Comparison of ENCODE assay signal across 10 cellular contexts in the genomic region with DNA sequence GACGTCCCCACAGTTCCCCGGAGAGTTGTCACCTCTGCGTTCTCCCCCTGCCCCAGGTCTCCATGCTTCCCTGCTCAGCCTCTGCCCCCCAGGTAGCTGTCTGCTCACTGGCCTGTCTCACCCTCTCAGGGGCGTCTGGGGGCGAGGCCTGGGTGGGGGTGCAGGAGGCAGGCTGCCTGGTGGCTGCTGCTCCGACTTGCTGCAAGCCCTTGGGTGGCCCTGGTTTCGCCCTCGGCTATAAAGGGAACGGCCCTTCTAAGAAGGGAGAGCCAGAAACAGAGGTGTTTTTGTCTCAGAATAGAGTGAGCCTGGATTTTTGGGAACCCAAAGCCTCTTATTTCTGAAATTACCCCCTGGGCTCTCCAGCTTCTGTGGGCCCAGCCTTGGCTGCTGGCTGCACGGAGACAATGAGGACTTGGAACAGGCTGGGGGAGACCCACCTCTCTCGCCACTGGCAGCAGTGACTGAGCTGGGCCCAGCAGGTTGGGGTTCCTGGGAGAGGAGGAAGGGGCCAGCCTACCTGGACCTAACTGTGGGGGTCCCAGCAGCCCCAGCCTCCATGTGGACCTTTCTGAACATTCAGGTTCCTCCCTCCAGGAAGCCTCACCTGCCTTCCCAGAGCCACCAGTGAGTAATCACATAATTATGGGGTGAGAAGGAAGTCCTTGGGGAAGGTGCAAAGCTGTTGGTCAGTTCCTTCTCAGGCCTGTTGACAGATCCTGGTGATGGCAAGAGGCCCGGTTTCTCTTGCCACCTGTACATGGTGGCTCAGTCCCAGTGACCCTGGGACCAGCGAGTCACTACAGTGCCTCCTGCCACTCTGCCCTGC. TPM values are rescaled to one million over a fixed set of nuclear protein-coding genes. Genes with fewer than 3 reads are reported as not detected.
DNase-seq lines count a peak whose midpoint lies in the region; ATAC-seq and TF ChIP-seq lines count a peak whose summit lies in the region.
"Had no signal": no experiment of that assay in that cellular context is flagged by ENCODE, and none has a peak within 500 bp of the region (broad histone marks: within the 10 kb centered on the region; RNA-seq: fewer than 3 reads in every experiment).

No MANE protein-coding gene starts in this region.

- no peaks in the 10 kb centered on the region for H3K27me3 Mint-ChIP-seq in endodermal cell (ENCODE audit: insufficient read depth)
- no peaks in the 10 kb centered on the region for H3K27me3 Mint-ChIP-seq in nephron (ENCODE audit: low read depth)
- no peaks in the 10 kb centered on the region for H3K27me3 Mint-ChIP-seq in T-helper 2 cell treated with Interferon-gamma antibody and Interleukin-4, amounts not matched to agents 5 μg/mL and 100 μg/mL, for 36 hours (ENCODE audit: low read depth)
- H3K27me3 Mint-ChIP-seq in activated T-cell treated with anti-CD3 and anti-CD28 coated beads, Interleukin-2, amount 50 U/mL, for 4 hours (ENCODE audit: low read depth): no peaks in the 10 kb centered on the region
- H3K27me3 Mint-ChIP-seq: activated naive CD4-positive, alpha-beta T cell treated with anti-CD3 and anti-CD28 coated beads, Interleukin-2, amount 10 ng/mL, durations not matched to agents 7 days and 5 days had no signal

- no peaks in the 10 kb centered on the region for H3K9me3 ChIP-seq in endodermal cell (ENCODE audit: control insufficient read depth, low read length)

- H3K36me3 ChIP-seq in endodermal cell (ENCODE audit: control insufficient read depth, insufficient read depth, low read length): no peaks in the 10 kb centered on the region

- H3K27me3 ChIP-seq in endodermal cell (ENCODE audit: control insufficient read depth, insufficient read depth, low read length, poor library complexity, severe bottlenecking): no peaks in the 10 kb centered on the region

- H3K36me3 Mint-ChIP-seq in endodermal cell (ENCODE audit: low read depth) (no peaks in the 10 kb centered on the region), nephron (ENCODE audit: low read depth) (no peaks in the 10 kb centered on the region)
- H3K36me3 Mint-ChIP-seq in T-helper 2 cell treated with Interferon-gamma antibody and Interleukin-4, amounts not matched to agents 5 μg/mL and 100 μg/mL, for 36 hours (ENCODE audit: low read depth): peaks cover 4% of the 10 kb centered on the region
- H3K36me3 Mint-ChIP-seq in activated T-cell treated with anti-CD3 and anti-CD28 coated beads, Interleukin-2, amount 50 U/mL, for 4 hours (ENCODE audit: insufficient read depth): no peaks in the 10 kb centered on the region

- H3K4me3 Mint-ChIP-seq in endodermal cell (no peak overlapping the region), nephron (no peak overlapping the region)
- H3K4me3 Mint-ChIP-seq in T-helper 2 cell treated with Interferon-gamma antibody and Interleukin-4, amounts not matched to agents 5 μg/mL and 100 μg/mL, for 36 hours: no peak overlapping the region
- H3K4me3 Mint-ChIP-seq in activated T-cell treated with anti-CD3 and anti-CD28 coated beads, Interleukin-2, amount 50 U/mL, for 4 hours: no peak overlapping the region
- H3K4me3 Mint-ChIP-seq: activated B cell treated with CpG ODN at 0.5 μM for 24 hours; activated naive CD4-positive, alpha-beta T cell treated with anti-CD3 and anti-CD28 coated beads, Interleukin-2, amount 10 ng/mL, durations not matched to agents 7 days and 5 days had no signal

- ATAC-seq in GM21576 (IDR thresholded peaks at IDR 0.05; ENCODE audit: unreplicated experiment): no peak
- ATAC-seq in activated T-cell treated with anti-CD3 and anti-CD28 coated beads, Interleukin-2, amount 50 U/mL, for 4 hours: no peak

- H3K27ac Mint-ChIP-seq in endodermal cell: no peak overlapping the region
- peak overlapping the region; percentile 85 to 98 (median 95) for H3K27ac Mint-ChIP-seq in nephron
- H3K27ac Mint-ChIP-seq in T-helper 2 cell treated with Interferon-gamma antibody and Interleukin-4, amounts not matched to agents 5 μg/mL and 100 μg/mL, for 36 hours: no peak overlapping the region
- H3K27ac Mint-ChIP-seq: activated B cell treated with CpG ODN at 0.5 μM for 24 hours had no signal

- H3K4me3 ChIP-seq in endodermal cell (ENCODE audit: low read length): no peak overlapping the region

- 83 to 86% methylated on average over 5 to 13 of the region's 13 CpGs for WGBS in endodermal cell (ENCODE audit: insufficient coverage in 1 of 2, insufficient read length in 1 of 2), 2 experiments

- DNase-seq in DMS53 treated with DMSO at 0.1 percent for 48 hours (lab: John Stamatoyannopoulos, UW; ENCODE audit: unreplicated experiment) (peak; percentile 37), NCI-H2196 (lab: John Stamatoyannopoulos, UW; ENCODE audit: unreplicated experiment) (peak; percentile 42), endodermal cell (peak; percentile 88), NCI-H1694 treated with DMSO at 0.1 percent for 48 hours (lab: John Stamatoyannopoulos, UW) (no peak)
- no peak for DNase-seq in T-helper 2 cell treated with Interferon-gamma antibody and Interleukin-4, amounts not matched to agents 5 μg/mL and 100 μg/mL, for 36 hours (ENCODE audit: low spot score)
- DNase-seq in activated T-cell treated with anti-CD3 and anti-CD28 coated beads, Interleukin-2, amount 50 U/mL, for 4 hours: no peak
- DNase-seq: activated B cell treated with CpG ODN at 0.5 μM for 24 hours; activated naive CD4-positive, alpha-beta T cell treated with anti-CD3 and anti-CD28 coated beads, Interleukin-2, amount 10 ng/mL, durations not matched to agents 7 days and 5 days had no signal

- no peaks in the 10 kb centered on the region for H3K4me1 ChIP-seq in endodermal cell (ENCODE audit: control insufficient read depth, insufficient read depth, low read length)

- H3K9ac ChIP-seq in endodermal cell (ENCODE audit: extremely low read depth, low read length, poor library complexity, severe bottlenecking): no peak overlapping the region

- H3K4me1 Mint-ChIP-seq in endodermal cell (no peaks in the 10 kb centered on the region), nephron (peaks cover 22% of the 10 kb centered on the region)
- H3K4me1 Mint-ChIP-seq in T-helper 2 cell treated with Interferon-gamma antibody and Interleukin-4, amounts not matched to agents 5 μg/mL and 100 μg/mL, for 36 hours (ENCODE audit: low read depth): peaks cover 36% of the 10 kb centered on the region
- peaks cover 58% of the 10 kb centered on the region for H3K4me1 Mint-ChIP-seq in activated T-cell treated with anti-CD3 and anti-CD28 coated beads, Interleukin-2, amount 50 U/mL, for 4 hours (ENCODE audit: low read depth)

- TF ChIP-seq CTCF in endodermal cell (conservative IDR thresholded peaks at IDR 0.05) (no peak), nephron (IDR thresholded peaks at IDR 0.05; ENCODE audit: unreplicated experiment in 3 of 3) (no peak)

- H3K9me3 Mint-ChIP-seq in endodermal cell: no peaks in the 10 kb centered on the region
- H3K9me3 Mint-ChIP-seq in nephron: no peaks in the 10 kb centered on the region
- no peaks in the 10 kb centered on the region for H3K9me3 Mint-ChIP-seq in T-helper 2 cell treated with Interferon-gamma antibody and Interleukin-4, amounts not matched to agents 5 μg/mL and 100 μg/mL, for 36 hours
- H3K9me3 Mint-ChIP-seq in activated T-cell treated with anti-CD3 and anti-CD28 coated beads, Interleukin-2, amount 50 U/mL, for 4 hours: no peaks in the 10 kb centered on the region
- H3K9me3 Mint-ChIP-seq: activated B cell treated with CpG ODN at 0.5 μM for 24 hours; activated naive CD4-positive, alpha-beta T cell treated with anti-CD3 and anti-CD28 coated beads, Interleukin-2, amount 10 ng/mL, durations not matched to agents 7 days and 5 days had no signal

- H3K27ac ChIP-seq in endodermal cell (ENCODE audit: low read depth, low read length): no peak overlapping the region

RNA-seq across cellular contexts. Expression of gene SPNS2, which starts 15.5 kb away (rescaled TPM):
- total RNA-seq in endodermal cell: under 1 TPM in 1 of 2 donors, not detected in 1; 0.09 TPM
- polyA plus RNA-seq in endodermal cell (2013, experiment 1 of 2): 3.3 TPM
- polyA plus RNA-seq in endodermal cell (2013, experiment 2 of 2): 2.2 TPM
- total RNA-seq in activated T-cell treated with anti-CD3 and anti-CD28 coated beads, Interleukin-2, amount 50 U/mL, for 4 hours: under 1 TPM; 0.33 to 0.47 (median 0.46) TPM

RNA-seq across cellular contexts. Expression of gene SPNS3, which starts 49.5 kb away (rescaled TPM):
- total RNA-seq in endodermal cell: not detected
- polyA plus RNA-seq in endodermal cell (2013, experiment 1 of 2): not detected
- not detected for polyA plus RNA-seq in endodermal cell (2013, experiment 2 of 2)
- 1 to 10 TPM; 4.1 to 8.8 (median 6.1) TPM for total RNA-seq in activated T-cell treated with anti-CD3 and anti-CD28 coated beads, Interleukin-2, amount 50 U/mL, for 4 hours

Comparison
In these comparisons a context has a peak if more than half of its experiments do, and no peak if none do; other contexts are left out.
1. DNase-seq: peak in DMS53 treated with DMSO at 0.1 percent for 48 hours (single experiment), NCI-H2196 (single experiment) and endodermal cell (single experiment); none in NCI-H1694 treated with DMSO at 0.1 percent for 48 hours (single experiment), T-helper 2 cell treated with Interferon-gamma antibody and Interleukin-4, amounts not matched to agents 5 μg/mL and 100 μg/mL, for 36 hours (single experiment) and activated T-cell treated with anti-CD3 and anti-CD28 coated beads, Interleukin-2, amount 50 U/mL, for 4 hours (single experiment).
2. H3K27ac Mint-ChIP-seq: peak in nephron (3 of 3); none in endodermal cell (single experiment) and T-helper 2 cell treated with Interferon-gamma antibody and Interleukin-4, amounts not matched to agents 5 μg/mL and 100 μg/mL, for 36 hours (single experiment).
3. RNA of gene SPNS3, which starts 49.5 kb away (total RNA-seq): 4.1 to 8.8 TPM in activated T-cell treated with anti-CD3 and anti-CD28 coated beads, Interleukin-2, amount 50 U/mL, for 4 hours; not detected in endodermal cell; every median in the first group is over 4 times any median in the second.